In genomic region chr14:91113829-91114078, GRCh38 we compare ENCODE assay signal across 8 cellular contexts. TPM values are rescaled to one million over a fixed set of nuclear protein-coding genes. Genes with fewer than 3 reads are reported as not detected.
A peak's percentile ranks its signal among the peaks of the same experiment; 100 is the strongest.
DNase-seq lines count a peak whose midpoint lies in the region; ATAC-seq and TF ChIP-seq lines count a peak whose summit lies in the region.

TSS of gene DGLUCY (plus strand) at chr14:91114073. CDS start at chr14:91160295, 46,222 bp downstream.

- peak within 1 kb of the TSS; percentile 90 to 99 (median 97) for H3K27ac Mint-ChIP-seq in CD8-positive, alpha-beta memory T cell
- H3K27ac Mint-ChIP-seq in T-helper 17 cell: peak within 1 kb of the TSS; percentile 98

- no peaks in the 10 kb centered on the region for H3K27me3 ChIP-seq in CD8-positive, alpha-beta memory T cell (ENCODE audit: insufficient read depth, low read length, poor library complexity, severe bottlenecking)
- no peaks in the 10 kb centered on the region for H3K27me3 ChIP-seq in muscle layer of colon (ENCODE audit: control insufficient read depth in 1 of 2, insufficient read depth in 2 of 2, low read length in 2 of 2)
- H3K27me3 ChIP-seq in tibial nerve: no peaks in the 10 kb centered on the region

- ATAC-seq in GM19395 (IDR thresholded peaks at IDR 0.05; ENCODE audit: unreplicated experiment) (peak; percentile 70), HG03565 (IDR thresholded peaks at IDR 0.05; ENCODE audit: unreplicated experiment) (peak; percentile 48), T-helper 17 cell (peak; percentile 79), GM21528 (IDR thresholded peaks at IDR 0.05; ENCODE audit: low FRiP score, unreplicated experiment) (no peak)

- H3K4me3 ChIP-seq in CD8-positive, alpha-beta memory T cell (ENCODE audit: low read length): peak within 1 kb of the TSS; percentile 78
- peak within 1 kb of the TSS; percentile 84 for H3K4me3 ChIP-seq in epithelial cell of proximal tubule (ENCODE audit: low read depth, low read length)
- peak within 1 kb of the TSS; percentile 62 to 86 for H3K4me3 ChIP-seq in muscle layer of colon (ENCODE audit: low read depth in 1 of 2, low read length in 2 of 2)
- H3K4me3 ChIP-seq in tibial nerve: peak within 1 kb of the TSS; percentile 24 to 67 (median 60)

- no peaks in the 10 kb centered on the region for H3K27me3 Mint-ChIP-seq in CD8-positive, alpha-beta memory T cell
- H3K27me3 Mint-ChIP-seq in T-helper 17 cell: no peaks in the 10 kb centered on the region

- TF ChIP-seq CTCF in epithelial cell of proximal tubule (conservative IDR thresholded peaks at IDR 0.05; ENCODE audit: low read depth, low read length) (no peak), tibial nerve (IDR thresholded peaks at IDR 0.05) (no peak)

- peaks cover 62 to 78% (median 77%) of the 10 kb centered on the region in 3 donors for H3K4me1 Mint-ChIP-seq in CD8-positive, alpha-beta memory T cell
- peaks cover 56% of the 10 kb centered on the region for H3K4me1 Mint-ChIP-seq in T-helper 17 cell

- H3K9me3 Mint-ChIP-seq in CD8-positive, alpha-beta memory T cell: no peaks in the 10 kb centered on the region

- TF ChIP-seq POLR2A in tibial nerve (IDR thresholded peaks at IDR 0.05): no peak

- H3K4me1 ChIP-seq in CD8-positive, alpha-beta memory T cell (ENCODE audit: insufficient read depth, low read length): peaks cover 60% of the 10 kb centered on the region
- H3K4me1 ChIP-seq in muscle layer of colon (ENCODE audit: insufficient read depth, low read length) (peaks cover 62% of the 10 kb centered on the region), tibial nerve (peaks cover 0 to 58% (median 29%) of the 10 kb centered on the region in 4 donors)

- H3K36me3 Mint-ChIP-seq in CD8-positive, alpha-beta memory T cell: peaks cover 3 to 26% (median 5%) of the 10 kb centered on the region in 3 donors
- H3K36me3 Mint-ChIP-seq in T-helper 17 cell (ENCODE audit: low read depth): peaks cover 4% of the 10 kb centered on the region

- H3K4me3 Mint-ChIP-seq in CD8-positive, alpha-beta memory T cell: peak within 1 kb of the TSS; percentile 90 to 98 (median 96)
- H3K4me3 Mint-ChIP-seq in T-helper 17 cell: peak within 1 kb of the TSS; percentile 98

- H3K9me3 ChIP-seq in CD8-positive, alpha-beta memory T cell (ENCODE audit: low read length): no peaks in the 10 kb centered on the region
- H3K9me3 ChIP-seq in T-helper 17 cell (ENCODE audit: control insufficient read depth, low read length, poor library complexity, severe bottlenecking): no peaks in the 10 kb centered on the region
- H3K9me3 ChIP-seq in muscle layer of colon (ENCODE audit: low read length): no peaks in the 10 kb centered on the region
- no peaks in the 10 kb centered on the region for H3K9me3 ChIP-seq in tibial nerve

- POLR2A ChIA-PET in CD8-positive, alpha-beta memory T cell (lab: Charles Lee): interaction anchor here (0.5 to 2.7 kb wide), 4 partner anchors 44 to 301 kb away, joined by 3 to 42 read pairs (median 5); partner anchors contain the start of gene RPS6KA5

- peak within 1 kb of the TSS; percentile 88 for H3K9ac ChIP-seq in muscle layer of colon (ENCODE audit: low read length)

- no peak for TF ChIP-seq EP300 in tibial nerve (IDR thresholded peaks at IDR 0.05)

- CTCF ChIA-PET in CD8-positive, alpha-beta memory T cell (lab: Charles Lee): interaction anchor here (0.7 to 3.4 kb wide), 9 partner anchors 36 to 211 kb away, joined by 3 to 14 read pairs (median 4); partner anchors contain the start of gene RPS6KA5

- 0 to 3% methylated on average over 4 to 5 of the region's 5 CpGs for WGBS in tibial nerve, 2 donors

- H3K36me3 ChIP-seq in CD8-positive, alpha-beta memory T cell (ENCODE audit: insufficient read depth, low read length): no peaks in the 10 kb centered on the region
- H3K36me3 ChIP-seq in muscle layer of colon (ENCODE audit: insufficient read depth, low read length) (peaks cover 14% of the 10 kb centered on the region), tibial nerve (peaks cover 0 to 10% (median 0%) of the 10 kb centered on the region in 3 donors)

- no peak for DNase-seq in CD8-positive, alpha-beta memory T cell
- peak in 2 of 3 donors; percentile 33 to 42 for DNase-seq in T-helper 17 cell
- DNase-seq in epithelial cell of proximal tubule (ENCODE audit: low read depth): no peak
- DNase-seq in tibial nerve (ENCODE audit: low spot score in 2 of 2): no peak

- peak within 1 kb of the TSS; percentile 88 for H3K27ac ChIP-seq in CD8-positive, alpha-beta memory T cell (ENCODE audit: low read depth, low read length)
- peak within 1 kb of the TSS; percentile 96 for H3K27ac ChIP-seq in muscle layer of colon (ENCODE audit: low read depth, low read length)
- H3K27ac ChIP-seq in tibial nerve: peak within 1 kb of the TSS; percentile 78 to 96 (median 90)

RNA-seq across cellular contexts. Expression of gene DGLUCY, which starts in this region (rescaled TPM):
- total RNA-seq in CD8-positive, alpha-beta memory T cell: 10 to 100 TPM; 45.3 to 48.7 TPM
- polyA plus RNA-seq in CD8-positive, alpha-beta memory T cell: 55.5 TPM
- total RNA-seq in T-helper 17 cell (10 to 100 TPM; 81.7 to 86.0 TPM), epithelial cell of proximal tubule (21.6 and 27.9 TPM in 2 replicates), tibial nerve (10 to 100 TPM; 41.6 to 55.5 (median 46.5) TPM)

Comparison
In these comparisons a context has a peak if more than half of its experiments do, and no peak if none do; other contexts are left out.
1. DNase-seq: peak in T-helper 17 cell (2 of 3); none in CD8-positive, alpha-beta memory T cell (0 of 5), epithelial cell of proximal tubule (single experiment) and tibial nerve (0 of 2).
2. Peak in every context shown above with its lines, with median percentiles within 50 percentile points of each other: H3K27ac ChIP-seq and H3K4me3 ChIP-seq.